In the genomic region with DNA sequence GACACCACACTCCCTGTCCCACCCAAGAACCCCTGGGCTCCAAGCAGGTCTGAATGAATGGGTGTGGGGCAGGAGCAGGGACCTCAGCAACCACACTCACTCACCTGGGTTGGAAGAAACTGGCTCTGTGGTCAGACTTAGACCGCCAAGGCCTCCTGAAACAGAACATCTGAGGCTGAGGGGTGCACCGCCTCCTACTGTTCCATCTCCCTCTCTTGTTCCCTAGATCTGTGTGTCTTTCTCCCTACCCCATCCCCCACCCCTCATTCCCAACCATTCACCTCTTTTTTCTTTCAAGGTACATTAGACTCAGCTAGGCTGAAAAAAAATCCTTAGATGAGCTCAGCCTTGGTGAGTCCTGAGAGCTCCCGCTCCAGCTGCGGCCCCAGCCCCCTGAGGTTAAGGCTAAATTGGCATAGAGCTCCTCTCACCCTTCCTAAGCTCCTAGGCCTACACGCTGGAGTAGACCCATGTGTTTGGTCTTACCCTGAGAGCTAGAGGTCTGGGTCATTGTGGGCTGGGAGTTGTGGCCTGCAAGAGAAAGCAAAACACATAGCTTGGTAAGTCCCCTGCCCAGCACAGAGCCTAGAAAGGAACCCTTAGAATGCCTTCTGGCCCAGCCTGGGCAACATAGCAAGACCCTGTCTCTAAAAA, we compare ENCODE assay signal across 14 cellular contexts.
A peak's percentile ranks its signal among the peaks of the same experiment; 100 is the strongest.
DNase-seq lines count a peak whose midpoint lies in the region; ATAC-seq and TF ChIP-seq lines count a peak whose summit lies in the region.
"Had no signal": no experiment of that assay in that cellular context is flagged by ENCODE, and none has a peak within 500 bp of the region (broad histone marks: within the 10 kb centered on the region; RNA-seq: fewer than 3 reads in every experiment).

No MANE protein-coding gene starts in this region.

- H3K4me3 Mint-ChIP-seq in activated naive CD8-positive, alpha-beta T cell treated with anti-CD3 and anti-CD28 coated beads, Interleukin-2, amount 50 U/mL, for 24 hours = no peak overlapping the region
- peak overlapping the region; percentile 39 to 41 for H3K4me3 Mint-ChIP-seq in stimulated activated naive CD8-positive, alpha-beta T cell treated with anti-CD3 and anti-CD28 coated beads, Interleukin-15, amount 100 ng/mL, for 72 hours
- no peak overlapping the region for H3K4me3 Mint-ChIP-seq in nephron progenitor cell
- H3K4me3 Mint-ChIP-seq: activated naive CD4-positive, alpha-beta T cell treated with anti-CD3 and anti-CD28 coated beads, Interleukin-2, amount 50 U/mL, for 24 hours had no signal

- TF ChIP-seq CTCF in nephron progenitor cell (IDR thresholded peaks at IDR 0.05) = no peak

- peak; percentile 37 for ATAC-seq in HG03066 (IDR thresholded peaks at IDR 0.05; ENCODE audit: low read depth, unreplicated experiment)
- ATAC-seq in activated naive CD8-positive, alpha-beta T cell treated with anti-CD3 and anti-CD28 coated beads, Interleukin-2, amount 50 U/mL, for 24 hours = no peak
- ATAC-seq in stimulated activated naive CD8-positive, alpha-beta T cell treated with anti-CD3 and anti-CD28 coated beads, Interleukin-15, amount 100 ng/mL, for 72 hours = peak; percentile 47

- H3K4me1 Mint-ChIP-seq in activated naive CD8-positive, alpha-beta T cell treated with anti-CD3 and anti-CD28 coated beads, Interleukin-2, amount 50 U/mL, for 24 hours = peaks cover 64% of the 10 kb centered on the region
- peaks cover 82% of the 10 kb centered on the region for H3K4me1 Mint-ChIP-seq in stimulated activated naive CD8-positive, alpha-beta T cell treated with anti-CD3 and anti-CD28 coated beads, Interleukin-15, amount 100 ng/mL, for 72 hours
- peaks cover 30% of the 10 kb centered on the region for H3K4me1 Mint-ChIP-seq in nephron progenitor cell

- H3K27me3 Mint-ChIP-seq in activated naive CD8-positive, alpha-beta T cell treated with anti-CD3 and anti-CD28 coated beads, Interleukin-2, amount 50 U/mL, for 24 hours = no peaks in the 10 kb centered on the region
- no peaks in the 10 kb centered on the region for H3K27me3 Mint-ChIP-seq in stimulated activated naive CD8-positive, alpha-beta T cell treated with anti-CD3 and anti-CD28 coated beads, Interleukin-15, amount 100 ng/mL, for 72 hours
- peaks cover 11% of the 10 kb centered on the region for H3K27me3 Mint-ChIP-seq in nephron progenitor cell (ENCODE audit: low read depth, poor library complexity)
- H3K27me3 Mint-ChIP-seq: activated naive CD4-positive, alpha-beta T cell treated with anti-CD3 and anti-CD28 coated beads, Interleukin-2, amount 50 U/mL, for 24 hours had no signal

- H3K27ac Mint-ChIP-seq in activated naive CD8-positive, alpha-beta T cell treated with anti-CD3 and anti-CD28 coated beads, Interleukin-2, amount 50 U/mL, for 24 hours = peak overlapping the region; percentile 94
- no peak overlapping the region for H3K27ac Mint-ChIP-seq in stimulated activated naive CD8-positive, alpha-beta T cell treated with anti-CD3 and anti-CD28 coated beads, Interleukin-15, amount 100 ng/mL, for 72 hours
- H3K27ac Mint-ChIP-seq in nephron progenitor cell = no peak overlapping the region

- no peaks in the 10 kb centered on the region for H3K9me3 Mint-ChIP-seq in activated naive CD8-positive, alpha-beta T cell treated with anti-CD3 and anti-CD28 coated beads, Interleukin-2, amount 50 U/mL, for 24 hours
- peaks cover 0 to 5% of the 10 kb centered on the region in 2 donors for H3K9me3 Mint-ChIP-seq in stimulated activated naive CD8-positive, alpha-beta T cell treated with anti-CD3 and anti-CD28 coated beads, Interleukin-15, amount 100 ng/mL, for 72 hours
- no peaks in the 10 kb centered on the region for H3K9me3 Mint-ChIP-seq in nephron progenitor cell
- H3K9me3 Mint-ChIP-seq: activated naive CD4-positive, alpha-beta T cell treated with anti-CD3 and anti-CD28 coated beads, Interleukin-2, amount 50 U/mL, for 24 hours had no signal

- H3K36me3 Mint-ChIP-seq in activated naive CD8-positive, alpha-beta T cell treated with anti-CD3 and anti-CD28 coated beads, Interleukin-2, amount 50 U/mL, for 24 hours (ENCODE audit: low read depth) = no peaks in the 10 kb centered on the region
- no peaks in the 10 kb centered on the region for H3K36me3 Mint-ChIP-seq in nephron progenitor cell (ENCODE audit: low read depth)
- H3K36me3 Mint-ChIP-seq: activated naive CD4-positive, alpha-beta T cell treated with anti-CD3 and anti-CD28 coated beads, Interleukin-2, amount 50 U/mL, for 24 hours had no signal

- DNase-seq in activated effector memory CD4-positive, alpha-beta T cell treated with anti-CD3 and anti-CD28 coated beads, Interleukin-2, amount 50 U/mL, for 16 hours = peak; percentile 60
- no peak for DNase-seq in activated effector memory CD4-positive, alpha-beta T cell treated with Interleukin-2 at 50 U/mL for 16 hours
- peak; percentile 45 for DNase-seq in activated naive CD8-positive, alpha-beta T cell treated with anti-CD3 and anti-CD28 coated beads, Interleukin-2, amount 50 U/mL, for 24 hours
- peak in 1 of 2 donors; percentile 65 for DNase-seq in stimulated activated naive CD8-positive, alpha-beta T cell treated with anti-CD3 and anti-CD28 coated beads, Interleukin-15, amount 100 ng/mL, for 72 hours
- DNase-seq in HuH-7 (ENCODE audit: low spot score) (no peak), nephron progenitor cell (no peak), SKM-1 treated with dmso at 0.1 percent for 144 hours (lab: John Stamatoyannopoulos, UW; ENCODE audit: unreplicated experiment) (no peak)
- DNase-seq: DMS153, HCEC 1CT, MG63, NCI-H2171 treated with DMSO at 0.1 percent for 48 hours, WERI-Rb-1 had no signal

Comparison
In these comparisons a context has a peak if more than half of its experiments do, and no peak if none do; other contexts are left out.
1. DNase-seq: peak in activated effector memory CD4-positive, alpha-beta T cell treated with anti-CD3 and anti-CD28 coated beads, Interleukin-2, amount 50 U/mL, for 16 hours (single experiment) and activated naive CD8-positive, alpha-beta T cell treated with anti-CD3 and anti-CD28 coated beads, Interleukin-2, amount 50 U/mL, for 24 hours (single experiment); none in activated effector memory CD4-positive, alpha-beta T cell treated with Interleukin-2 at 50 U/mL for 16 hours (single experiment), HuH-7 (single experiment), nephron progenitor cell (single experiment) and SKM-1 treated with dmso at 0.1 percent for 144 hours (single experiment).
2. H3K4me3 Mint-ChIP-seq: peak in stimulated activated naive CD8-positive, alpha-beta T cell treated with anti-CD3 and anti-CD28 coated beads, Interleukin-15, amount 100 ng/mL, for 72 hours (2 of 2); none in activated naive CD8-positive, alpha-beta T cell treated with anti-CD3 and anti-CD28 coated beads, Interleukin-2, amount 50 U/mL, for 24 hours (single experiment) and nephron progenitor cell (single experiment).